ENCODE assay signal across 7 cellular contexts in genomic region chr1:143503048-143503447, GRCh38.
DNase-seq lines count a peak whose midpoint lies in the region; ATAC-seq, FAIRE-seq and TF ChIP-seq lines count a peak whose summit lies in the region.
"Not testable (repeated sequence)": the region's sequence is repeated elsewhere in the genome, so short reads cannot be mapped to it uniquely, and the experiment has no call there.

No MANE protein-coding gene starts in this region.

- peaks cover 13% of the 10 kb centered on the region for H3K9me3 Mint-ChIP-seq in CD4-positive, alpha-beta T cell
- peaks cover 29% of the 10 kb centered on the region for H3K9me3 Mint-ChIP-seq in T-helper 1 cell treated with Interleukin-12 subunit alpha and Interleukin-12 subunit beta and Interleukin-4 antibody, amounts not matched to agents 30 μg/mL and 1 μg/mL, for 36 hours
- H3K9me3 Mint-ChIP-seq in activated CD4-positive, alpha-beta memory T cell treated with anti-CD3 and anti-CD28 coated beads, Interleukin-2, amount 10 ng/mL, durations not matched to agents 7 days and 5 days = peaks cover 25% of the 10 kb centered on the region
- H3K9me3 Mint-ChIP-seq in activated T-helper 1 cell treated with anti-CD3 and anti-CD28 coated beads, Interleukin-12 subunit alpha, Interleukin-12 subunit beta, Interleukin-2, Interleukin-4 antibody, amounts not matched to agents 30 ng/mL and 10 ng/mL and 1 ng/mL, durations not matched to agents 14 hours and 24 hours and 36 hours = peaks cover 29% of the 10 kb centered on the region
- H3K9me3 Mint-ChIP-seq in activated naive CD8-positive, alpha-beta T cell treated with anti-CD3 and anti-CD28 coated beads, Interleukin-2, amount 10 ng/mL, durations not matched to agents 7 days and 5 days = peaks cover 16% of the 10 kb centered on the region
- peaks cover 22 to 31% of the 10 kb centered on the region in 2 donors for H3K9me3 Mint-ChIP-seq in stimulated activated naive B cell treated with anti-CD40 and anti-IgM and Interleukin-4, amounts not matched to agents 10 μg/mL and 1 μg/mL and 100 μg/mL, for 72 hours

- not testable (repeated sequence) for TF ChIP-seq EP300 in HepG2 (IDR thresholded peaks at IDR 0.05; ENCODE audit: low read depth in 2 of 2, low read length in 2 of 2); HepG2 (CRISPR knock-in tag; IDR thresholded peaks at IDR 0.05; ENCODE audit: borderline replicate concordance)

- H3K4me1 Mint-ChIP-seq in CD4-positive, alpha-beta T cell (ENCODE audit: low read depth); T-helper 1 cell treated with Interleukin-12 subunit alpha and Interleukin-12 subunit beta and Interleukin-4 antibody, amounts not matched to agents 30 μg/mL and 1 μg/mL, for 36 hours (ENCODE audit: low read depth); activated CD4-positive, alpha-beta memory T cell treated with anti-CD3 and anti-CD28 coated beads, Interleukin-2, amount 10 ng/mL, durations not matched to agents 7 days and 5 days; activated T-helper 1 cell treated with anti-CD3 and anti-CD28 coated beads, Interleukin-12 subunit alpha, Interleukin-12 subunit beta, Interleukin-2, Interleukin-4 antibody, amounts not matched to agents 30 ng/mL and 10 ng/mL and 1 ng/mL, durations not matched to agents 14 hours and 24 hours and 36 hours (ENCODE audit: low read depth); activated naive CD8-positive, alpha-beta T cell treated with anti-CD3 and anti-CD28 coated beads, Interleukin-2, amount 10 ng/mL, durations not matched to agents 7 days and 5 days; stimulated activated naive B cell treated with anti-CD40 and anti-IgM and Interleukin-4, amounts not matched to agents 10 μg/mL and 1 μg/mL and 100 μg/mL, for 72 hours: not testable (repeated sequence)

- not testable (repeated sequence) for H3K27ac ChIP-seq in CD4-positive, alpha-beta T cell (ENCODE audit: low read depth, low read length); HepG2 (ENCODE audit: extremely low read length, insufficient read depth, low read length)

- FAIRE-seq in HepG2 (lab: Jason Lieb, UNC) = not testable (repeated sequence)

- CTCF ChIA-PET in CD4-positive, alpha-beta T cell (lab: Charles Lee); activated CD4-positive, alpha-beta memory T cell treated with anti-CD3 and anti-CD28 coated beads, Interleukin-2, amount 10 ng/mL, durations not matched to agents 7 days and 5 days (lab: Charles Lee); HepG2 (lab: Yijun Ruan, JAX; ENCODE audit: low intra/inter-chr PET ratio, low total read pairs): not testable (repeated sequence)

- POLR2A ChIA-PET in CD4-positive, alpha-beta T cell (lab: Charles Lee); activated CD4-positive, alpha-beta memory T cell treated with anti-CD3 and anti-CD28 coated beads, Interleukin-2, amount 10 ng/mL, durations not matched to agents 7 days and 5 days (lab: Charles Lee); activated naive CD8-positive, alpha-beta T cell treated with anti-CD3 and anti-CD28 coated beads, Interleukin-2, amount 10 ng/mL, durations not matched to agents 7 days and 5 days (lab: Charles Lee); HepG2 (lab: Yijun Ruan, JAX): not testable (repeated sequence)

- not testable (repeated sequence) for H3K36me3 Mint-ChIP-seq in CD4-positive, alpha-beta T cell (ENCODE audit: low read depth); activated T-helper 1 cell treated with anti-CD3 and anti-CD28 coated beads, Interleukin-12 subunit alpha, Interleukin-12 subunit beta, Interleukin-2, Interleukin-4 antibody, amounts not matched to agents 30 ng/mL and 10 ng/mL and 1 ng/mL, durations not matched to agents 14 hours and 24 hours and 36 hours (ENCODE audit: low read depth)
- H3K36me3 Mint-ChIP-seq in T-helper 1 cell treated with Interleukin-12 subunit alpha and Interleukin-12 subunit beta and Interleukin-4 antibody, amounts not matched to agents 30 μg/mL and 1 μg/mL, for 36 hours (ENCODE audit: low read depth) = peaks cover 17% of the 10 kb centered on the region
- peaks cover 22% of the 10 kb centered on the region for H3K36me3 Mint-ChIP-seq in activated CD4-positive, alpha-beta memory T cell treated with anti-CD3 and anti-CD28 coated beads, Interleukin-2, amount 10 ng/mL, durations not matched to agents 7 days and 5 days (ENCODE audit: low read depth)
- H3K36me3 Mint-ChIP-seq in activated naive CD8-positive, alpha-beta T cell treated with anti-CD3 and anti-CD28 coated beads, Interleukin-2, amount 10 ng/mL, durations not matched to agents 7 days and 5 days = peaks cover 12% of the 10 kb centered on the region
- H3K36me3 Mint-ChIP-seq in stimulated activated naive B cell treated with anti-CD40 and anti-IgM and Interleukin-4, amounts not matched to agents 10 μg/mL and 1 μg/mL and 100 μg/mL, for 72 hours = peaks cover 19 to 30% of the 10 kb centered on the region in 2 donors

- in situ Hi-C loops in HepG2 (cut with HindIII; ENCODE audit: extremely low pct_ligation_motif_present, low pct_unique_long_range_greater_than_20kb) = not testable (repeated sequence)

- not testable (repeated sequence) for H3K9me3 ChIP-seq in CD4-positive, alpha-beta T cell (ENCODE audit: control insufficient read depth, low read length); HepG2 (ENCODE audit: low read length)

- not testable (repeated sequence) for TF ChIP-seq POLR2A in HepG2 (IDR thresholded peaks at IDR 0.05; ENCODE audit: insufficient read depth in 1 of 2, low read depth in 2 of 2, low read length in 2 of 2)

- ATAC-seq in CD4-positive, alpha-beta T cell (ENCODE audit: poor library complexity); activated naive CD8-positive, alpha-beta T cell treated with anti-CD3 and anti-CD28 coated beads, Interleukin-2, amount 10 ng/mL, durations not matched to agents 7 days and 5 days (ENCODE audit: low read depth); HepG2; stimulated activated naive B cell treated with anti-CD40 and anti-IgM and Interleukin-4, amounts not matched to agents 10 μg/mL and 1 μg/mL and 100 μg/mL, for 72 hours (replicated peaks): not testable (repeated sequence)

- 3% methylated on average over 2 of the region's 2 CpGs for WGBS in HepG2 (ENCODE audit: low lambda C conversion rate)

- peak overlapping the region; percentile 27 for H3K27ac Mint-ChIP-seq in CD4-positive, alpha-beta T cell
- H3K27ac Mint-ChIP-seq in T-helper 1 cell treated with Interleukin-12 subunit alpha and Interleukin-12 subunit beta and Interleukin-4 antibody, amounts not matched to agents 30 μg/mL and 1 μg/mL, for 36 hours = peak overlapping the region; percentile 67
- peak overlapping the region; percentile 33 for H3K27ac Mint-ChIP-seq in activated CD4-positive, alpha-beta memory T cell treated with anti-CD3 and anti-CD28 coated beads, Interleukin-2, amount 10 ng/mL, durations not matched to agents 7 days and 5 days
- peak overlapping the region; percentile 30 for H3K27ac Mint-ChIP-seq in activated T-helper 1 cell treated with anti-CD3 and anti-CD28 coated beads, Interleukin-12 subunit alpha, Interleukin-12 subunit beta, Interleukin-2, Interleukin-4 antibody, amounts not matched to agents 30 ng/mL and 10 ng/mL and 1 ng/mL, durations not matched to agents 14 hours and 24 hours and 36 hours
- peak overlapping the region; percentile 78 for H3K27ac Mint-ChIP-seq in activated naive CD8-positive, alpha-beta T cell treated with anti-CD3 and anti-CD28 coated beads, Interleukin-2, amount 10 ng/mL, durations not matched to agents 7 days and 5 days
- peak overlapping the region; percentile 32 for H3K27ac Mint-ChIP-seq in stimulated activated naive B cell treated with anti-CD40 and anti-IgM and Interleukin-4, amounts not matched to agents 10 μg/mL and 1 μg/mL and 100 μg/mL, for 72 hours

- not testable (repeated sequence) for H4K20me1 ChIP-seq in HepG2 (ENCODE audit: insufficient read depth, low read length)

- DNase-seq in CD4-positive, alpha-beta T cell; activated CD4-positive, alpha-beta memory T cell treated with anti-CD3 and anti-CD28 coated beads, Interleukin-2, amount 10 ng/mL, durations not matched to agents 7 days and 5 days; activated T-helper 1 cell treated with anti-CD3 and anti-CD28 coated beads, Interleukin-12 subunit alpha, Interleukin-12 subunit beta, Interleukin-2, Interleukin-4 antibody, amounts not matched to agents 30 ng/mL and 10 ng/mL and 1 ng/mL, durations not matched to agents 14 hours and 24 hours and 36 hours (ENCODE audit: low spot score); activated naive CD8-positive, alpha-beta T cell treated with anti-CD3 and anti-CD28 coated beads, Interleukin-2, amount 10 ng/mL, durations not matched to agents 7 days and 5 days; HepG2 (ENCODE audit: low spot score); stimulated activated naive B cell treated with anti-CD40 and anti-IgM and Interleukin-4, amounts not matched to agents 10 μg/mL and 1 μg/mL and 100 μg/mL, for 72 hours: not testable (repeated sequence)

- BruUV-seq in HepG2 (replicated peaks; lab: Mats Ljungman, UMichigan) = not testable (repeated sequence)

- intact Hi-C loops in CD4-positive, alpha-beta T cell (cut with DNase I, micrococcal nuclease); activated T-helper 1 cell treated with anti-CD3 and anti-CD28 coated beads, Interleukin-12 subunit alpha, Interleukin-12 subunit beta, Interleukin-2, Interleukin-4 antibody, amounts not matched to agents 30 ng/mL and 10 ng/mL and 1 ng/mL, durations not matched to agents 14 hours and 24 hours and 36 hours (cut with micrococcal nuclease); HepG2 (cut with micrococcal nuclease; ENCODE audit: unreplicated experiment): not testable (repeated sequence)

- not testable (repeated sequence) for TF ChIP-seq CTCF in CD4-positive, alpha-beta T cell (IDR thresholded peaks at IDR 0.05); HepG2 (CRISPR knock-in tag; IDR thresholded peaks at IDR 0.05)

- not testable (repeated sequence) for H3K4me1 ChIP-seq in HepG2 (ENCODE audit: insufficient read depth, low read length)

- not testable (repeated sequence) for H3K36me3 ChIP-seq in HepG2 (replicated peaks in 1 of 2; ENCODE audit: control insufficient read depth in 1 of 2, insufficient read depth in 2 of 2, low read length in 2 of 2)

- not testable (repeated sequence) for H3K27me3 ChIP-seq in CD4-positive, alpha-beta T cell (ENCODE audit: control insufficient read depth, insufficient read depth, low read length); HepG2 (ENCODE audit: control insufficient read depth in 1 of 2, insufficient read depth in 2 of 2, low read length in 2 of 2)

- not testable (repeated sequence) for H2AFZ ChIP-seq in HepG2 (ENCODE audit: low read length)

- not testable (repeated sequence) for H3K9ac ChIP-seq in HepG2 (ENCODE audit: insufficient read depth, low read depth, low read length)

- H3K27me3 Mint-ChIP-seq in CD4-positive, alpha-beta T cell = peaks cover 19% of the 10 kb centered on the region
- peaks cover 24% of the 10 kb centered on the region for H3K27me3 Mint-ChIP-seq in T-helper 1 cell treated with Interleukin-12 subunit alpha and Interleukin-12 subunit beta and Interleukin-4 antibody, amounts not matched to agents 30 μg/mL and 1 μg/mL, for 36 hours (ENCODE audit: low read depth)
- H3K27me3 Mint-ChIP-seq in activated CD4-positive, alpha-beta memory T cell treated with anti-CD3 and anti-CD28 coated beads, Interleukin-2, amount 10 ng/mL, durations not matched to agents 7 days and 5 days = peaks cover 17% of the 10 kb centered on the region
- not testable (repeated sequence) for H3K27me3 Mint-ChIP-seq in activated T-helper 1 cell treated with anti-CD3 and anti-CD28 coated beads, Interleukin-12 subunit alpha, Interleukin-12 subunit beta, Interleukin-2, Interleukin-4 antibody, amounts not matched to agents 30 ng/mL and 10 ng/mL and 1 ng/mL, durations not matched to agents 14 hours and 24 hours and 36 hours (ENCODE audit: insufficient read depth); activated naive CD8-positive, alpha-beta T cell treated with anti-CD3 and anti-CD28 coated beads, Interleukin-2, amount 10 ng/mL, durations not matched to agents 7 days and 5 days
- H3K27me3 Mint-ChIP-seq in stimulated activated naive B cell treated with anti-CD40 and anti-IgM and Interleukin-4, amounts not matched to agents 10 μg/mL and 1 μg/mL and 100 μg/mL, for 72 hours = peaks cover 25 to 26% of the 10 kb centered on the region in 2 donors

- not testable (repeated sequence) for H3K4me3 Mint-ChIP-seq in CD4-positive, alpha-beta T cell; T-helper 1 cell treated with Interleukin-12 subunit alpha and Interleukin-12 subunit beta and Interleukin-4 antibody, amounts not matched to agents 30 μg/mL and 1 μg/mL, for 36 hours; activated T-helper 1 cell treated with anti-CD3 and anti-CD28 coated beads, Interleukin-12 subunit alpha, Interleukin-12 subunit beta, Interleukin-2, Interleukin-4 antibody, amounts not matched to agents 30 ng/mL and 10 ng/mL and 1 ng/mL, durations not matched to agents 14 hours and 24 hours and 36 hours; activated naive CD8-positive, alpha-beta T cell treated with anti-CD3 and anti-CD28 coated beads, Interleukin-2, amount 10 ng/mL, durations not matched to agents 7 days and 5 days
- peak overlapping the region; percentile 28 for H3K4me3 Mint-ChIP-seq in activated CD4-positive, alpha-beta memory T cell treated with anti-CD3 and anti-CD28 coated beads, Interleukin-2, amount 10 ng/mL, durations not matched to agents 7 days and 5 days
- H3K4me3 Mint-ChIP-seq in stimulated activated naive B cell treated with anti-CD40 and anti-IgM and Interleukin-4, amounts not matched to agents 10 μg/mL and 1 μg/mL and 100 μg/mL, for 72 hours = peak overlapping the region; percentile 12 to 61

- not testable (repeated sequence) for H3K4me2 ChIP-seq in HepG2 (ENCODE audit: low read depth, low read length)

- not testable (repeated sequence) for TF ChIP-seq RAD21 in HepG2 (CRISPR knock-in tag; IDR thresholded peaks at IDR 0.05)

- H3K79me2 ChIP-seq in HepG2 (ENCODE audit: insufficient read depth, low read length) = not testable (repeated sequence)

- H3K4me3 ChIP-seq in HepG2 (replicated peaks in 1 of 3; ENCODE audit: insufficient read depth in 1 of 3, low read depth in 2 of 3, low read length in 3 of 3) = not testable (repeated sequence)

Comparison
In these comparisons a context has a peak if more than half of its experiments do, and no peak if none do; other contexts are left out.
1. H3K27ac Mint-ChIP-seq: peak in every context shown above with its lines; median percentile 78 in activated naive CD8-positive, alpha-beta T cell treated with anti-CD3 and anti-CD28 coated beads, Interleukin-2, amount 10 ng/mL, durations not matched to agents 7 days and 5 days; 67 in T-helper 1 cell treated with Interleukin-12 subunit alpha and Interleukin-12 subunit beta and Interleukin-4 antibody, amounts not matched to agents 30 μg/mL and 1 μg/mL, for 36 hours; 33 in activated CD4-positive, alpha-beta memory T cell treated with anti-CD3 and anti-CD28 coated beads, Interleukin-2, amount 10 ng/mL, durations not matched to agents 7 days and 5 days; 32 in stimulated activated naive B cell treated with anti-CD40 and anti-IgM and Interleukin-4, amounts not matched to agents 10 μg/mL and 1 μg/mL and 100 μg/mL, for 72 hours; 30 in activated T-helper 1 cell treated with anti-CD3 and anti-CD28 coated beads, Interleukin-12 subunit alpha, Interleukin-12 subunit beta, Interleukin-2, Interleukin-4 antibody, amounts not matched to agents 30 ng/mL and 10 ng/mL and 1 ng/mL, durations not matched to agents 14 hours and 24 hours and 36 hours; 27 in CD4-positive, alpha-beta T cell.